Comparison of ENCODE assay signal across 1 cellular context in genomic region chr2:75559633-75560021, GRCh38.
TF ChIP-seq lines count a peak whose summit lies in the region.

No MANE protein-coding gene starts in this region.

TF ChIP-seq in WTC11, 78 proteins besides CTCF, POLR2A, EP300 and RAD21 (continued from another document):
- TF ChIP-seq CDX4 (CRISPR knock-in tag; IDR thresholded peaks at IDR 0.05; ENCODE audit: borderline replicate concordance) (no peak), JUN (CRISPR knock-in tag; IDR thresholded peaks at IDR 0.05) (no peak), ZNF232 (CRISPR knock-in tag; IDR thresholded peaks at IDR 0.05) (no peak)
TF ChIP-seq in WTC11: peak in this region for 0.
